Comparison of ENCODE assay signal across 1 cellular context in the genomic region with DNA sequence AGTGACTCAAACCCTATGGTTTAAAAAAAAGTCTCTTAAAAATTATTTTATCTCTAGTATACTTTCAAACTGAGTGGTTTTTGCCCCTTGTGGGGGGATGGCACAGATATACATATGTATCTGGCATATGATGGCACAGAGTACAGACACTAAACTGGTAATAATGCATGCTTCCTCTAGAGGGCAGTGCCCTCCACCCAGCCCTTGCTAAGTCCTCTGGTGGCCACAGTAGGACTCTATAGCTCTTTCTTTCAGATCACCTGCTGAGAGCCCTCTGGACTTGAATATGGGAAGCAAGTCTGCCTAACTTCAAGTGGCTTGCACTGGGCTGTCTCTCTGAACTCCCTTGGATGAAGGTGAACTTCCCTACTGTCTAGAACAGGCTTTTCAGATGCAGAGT.
TF ChIP-seq lines count a peak whose summit lies in the region.

No MANE protein-coding gene starts in this region.

TF ChIP-seq in H1, 55 proteins besides CTCF, POLR2A, EP300 and RAD21 (continued from another document):
- TF ChIP-seq CREB1 (IDR thresholded peaks at IDR 0.05), result no peak
- TF ChIP-seq, protein P1, sequence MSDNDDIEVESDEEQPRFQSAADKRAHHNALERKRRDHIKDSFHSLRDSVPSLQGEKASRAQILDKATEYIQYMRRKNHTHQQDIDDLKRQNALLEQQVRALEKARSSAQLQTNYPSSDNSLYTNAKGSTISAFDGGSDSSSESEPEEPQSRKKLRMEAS (IDR thresholded peaks at IDR 0.05), result no peak
- TF ChIP-seq BACH1 (IDR thresholded peaks at IDR 0.05; ENCODE audit: low read length), result no peak
- no peak for TF ChIP-seq SP1 (IDR thresholded peaks at IDR 0.05; ENCODE audit: low read depth, low read length)
